ENCODE assay signal across 9 cellular contexts in the genomic region with DNA sequence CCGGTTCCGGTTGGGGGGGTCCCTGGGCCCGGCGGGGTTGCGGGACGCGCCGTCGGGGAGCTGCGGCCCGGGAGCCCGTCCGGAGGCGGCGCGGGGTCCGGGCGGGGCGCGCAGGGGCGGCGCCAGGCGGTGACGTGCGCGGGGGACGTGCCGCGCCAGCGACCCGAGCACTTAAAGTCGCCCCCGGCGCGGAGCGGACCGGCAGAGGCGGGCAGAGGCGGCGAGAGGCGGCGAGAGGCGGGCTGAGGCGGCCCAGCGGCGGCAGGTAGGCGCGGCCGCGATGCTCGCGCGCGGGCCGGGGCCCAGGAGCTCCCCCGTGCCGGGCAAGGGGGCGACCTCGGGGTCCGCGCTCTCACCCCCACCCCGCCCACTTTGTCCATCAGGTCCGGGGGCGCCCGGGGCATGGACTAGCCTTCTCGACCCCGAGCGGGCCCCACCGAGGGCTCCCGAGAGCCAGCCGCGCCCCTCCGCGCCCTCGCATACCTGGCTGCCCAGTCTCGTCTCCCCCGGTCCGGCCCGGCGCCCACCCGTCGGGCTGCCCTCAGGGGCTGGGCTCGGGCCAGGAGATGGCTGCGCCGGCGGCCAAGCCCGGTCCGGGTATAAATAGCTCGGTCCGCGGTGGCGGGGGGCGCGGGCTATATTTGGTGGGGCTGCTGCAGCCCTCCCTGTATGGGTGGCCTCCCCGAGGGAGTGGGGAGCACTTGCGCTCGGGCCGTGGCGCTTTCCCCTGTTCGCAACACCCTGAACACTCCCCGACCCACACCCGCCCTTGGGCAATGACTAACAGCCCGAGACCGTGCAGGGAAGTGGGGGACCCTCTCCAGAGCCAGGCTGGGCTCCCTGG. TPM values are rescaled to one million over a fixed set of nuclear protein-coding genes. Genes with fewer than 3 reads are reported as not detected.
DNase-seq lines count a peak whose midpoint lies in the region; ATAC-seq, FAIRE-seq and TF ChIP-seq lines count a peak whose summit lies in the region.
"Had no signal": no experiment of that assay in that cellular context is flagged by ENCODE, and none has a peak within 500 bp of the region (broad histone marks: within the 10 kb centered on the region; RNA-seq: fewer than 3 reads in every experiment).

A gene (plus strand): TSS at position 201 of the 844 bp plus-strand sequence. CDS start 6,967 bp downstream, outside the sequence.

- 19% methylated on average over 10 of the region's 104 CpGs for WGBS in esophagus muscularis mucosa
- 6% methylated on average over 28 of the region's 104 CpGs; no CpG with 5 or more reads in 1 of the 2 donors for WGBS in transverse colon (ENCODE audit: low coverage in 1 of 2), 2 donors

- DNase-seq in HFF-Myc (ENCODE audit: extremely low read depth, low read depth) (no peak), NCI-H2227 (lab: John Stamatoyannopoulos, UW; ENCODE audit: unreplicated experiment) (peak; percentile 88), activated T-cell treated with anti-CD3 and anti-CD28 coated beads for 48 hours (ENCODE audit: low read depth) (peak; percentile 67), esophagus muscularis mucosa (ENCODE audit: extremely low spot score) (peak; percentile 89), naive B cell (peak; percentile 79), transverse colon (peak; percentile 78), RCC 7860 (ENCODE audit: low spot score) (no peak)

- ATAC-seq in naive B cell (ENCODE audit: low read depth in 2 of 2) = peak; percentile 73 to 77

- H3K27ac ChIP-seq in esophagus muscularis mucosa (replicated peaks in 1 of 4) = peak within 1 kb of the TSS; percentile 89 to 93 (median 92)
- peak within 1 kb of the TSS; percentile 90 to 95 (median 92) for H3K27ac ChIP-seq in transverse colon

- H3K27me3 Mint-ChIP-seq in naive B cell = no peaks in the 10 kb centered on the region

- H3K27me3 ChIP-seq in esophagus muscularis mucosa (peaks cover 0 to 5% (median 0%) of the 10 kb centered on the region in 4 donors), transverse colon (no peaks in the 10 kb centered on the region)

- H3K36me3 Mint-ChIP-seq in naive B cell = no peaks in the 10 kb centered on the region

- no peaks in the 10 kb centered on the region for H3K9me3 ChIP-seq in esophagus muscularis mucosa
- no peaks in the 10 kb centered on the region for H3K9me3 ChIP-seq in transverse colon

- no peak for FAIRE-seq in RCC 7860 (lab: Jason Lieb, UNC)
- FAIRE-seq: islet of Langerhans had no signal

- no peak for TF ChIP-seq EP300 in esophagus muscularis mucosa (IDR thresholded peaks at IDR 0.05)
- TF ChIP-seq EP300 in transverse colon (IDR thresholded peaks at IDR 0.05; ENCODE audit: low read depth) = no peak

- peak within 1 kb of the TSS; percentile 87 to 99 (median 93) for H3K27ac Mint-ChIP-seq in naive B cell

- H3K4me3 Mint-ChIP-seq in naive B cell = peak within 1 kb of the TSS; percentile 82 to 96 (median 86)

- intact Hi-C loops in esophagus muscularis mucosa (cut with DNase I) (no loop called here), transverse colon (cut with DNase I; ENCODE audit: low total_unique reads) (no loop called here)

- in situ Hi-C loops in transverse colon (cut with MboI; ENCODE audit: low pct_ligation_motif_present in 1 of 4, low pct_unique_long_range_greater_than_20kb in 1 of 4, low sequenced_read_pairs in 3 of 4) = no loop called here

- H3K4me3 ChIP-seq in GM12875 (ENCODE audit: low read depth, low read length) = peak within 1 kb of the TSS; percentile 64
- H3K4me3 ChIP-seq in HFF-Myc (replicated peaks; ENCODE audit: low read depth, low read length) = peak within 1 kb of the TSS; percentile 81
- H3K4me3 ChIP-seq in esophagus muscularis mucosa = peak within 1 kb of the TSS; percentile 63 to 76 (median 74)
- H3K4me3 ChIP-seq in transverse colon = peak within 1 kb of the TSS; percentile 54 to 94 (median 69)

- peaks cover 45 to 67% (median 59%) of the 10 kb centered on the region in 4 donors for H3K4me1 ChIP-seq in esophagus muscularis mucosa
- peaks cover 21 to 47% (median 44%) of the 10 kb centered on the region in 4 donors for H3K4me1 ChIP-seq in transverse colon

- no peaks in the 10 kb centered on the region for H3K9me3 Mint-ChIP-seq in naive B cell

- TF ChIP-seq CTCF in GM12875 (IDR thresholded peaks at IDR 0.05; ENCODE audit: borderline replicate concordance, insufficient read depth, low read depth, low read length) (no peak), HFF-Myc (IDR thresholded peaks at IDR 0.05; ENCODE audit: low read depth, low read length, missing control alignments) (no peak), esophagus muscularis mucosa (IDR thresholded peaks at IDR 0.05) (no peak), transverse colon (IDR thresholded peaks at IDR 0.05) (no peak)

- H3K36me3 ChIP-seq in esophagus muscularis mucosa (no peaks in the 10 kb centered on the region), transverse colon (no peaks in the 10 kb centered on the region)

- TF ChIP-seq POLR2A in esophagus muscularis mucosa (IDR thresholded peaks at IDR 0.05; ENCODE audit: low read depth) (peak; percentile 31), transverse colon (IDR thresholded peaks at IDR 0.05) (peak; percentile 32)

- H3K4me1 Mint-ChIP-seq in naive B cell = peaks cover 7 to 16% (median 13%) of the 10 kb centered on the region in 3 donors

RNA-seq across cellular contexts. Expression of the gene that starts here (rescaled TPM):
- total RNA-seq in esophagus muscularis mucosa = 10 to 100 TPM; 17.0 to 28.8 (median 23.4) TPM
- polyA plus RNA-seq in naive B cell (ENCODE audit: low read depth in 6 of 6) = 1 to 10 TPM; 1.9 to 3.6 (median 1.9) TPM
- 100 to 1,000 TPM in 1 of 4 donors, 10 to 100 TPM in 3; 11.5 to 105 (median 48.9) TPM for total RNA-seq in transverse colon

Comparison
In these comparisons a context has a peak if more than half of its experiments do, and no peak if none do; other contexts are left out.
1. DNase-seq: peak in NCI-H2227 (single experiment), activated T-cell treated with anti-CD3 and anti-CD28 coated beads for 48 hours (single experiment), esophagus muscularis mucosa (single experiment), naive B cell (single experiment) and transverse colon (single experiment); none in HFF-Myc (single experiment) and RCC 7860 (single experiment).
2. Peak in every context shown above with its lines, with median percentiles within 50 percentile points of each other: H3K4me3 ChIP-seq.